In the genomic region with DNA sequence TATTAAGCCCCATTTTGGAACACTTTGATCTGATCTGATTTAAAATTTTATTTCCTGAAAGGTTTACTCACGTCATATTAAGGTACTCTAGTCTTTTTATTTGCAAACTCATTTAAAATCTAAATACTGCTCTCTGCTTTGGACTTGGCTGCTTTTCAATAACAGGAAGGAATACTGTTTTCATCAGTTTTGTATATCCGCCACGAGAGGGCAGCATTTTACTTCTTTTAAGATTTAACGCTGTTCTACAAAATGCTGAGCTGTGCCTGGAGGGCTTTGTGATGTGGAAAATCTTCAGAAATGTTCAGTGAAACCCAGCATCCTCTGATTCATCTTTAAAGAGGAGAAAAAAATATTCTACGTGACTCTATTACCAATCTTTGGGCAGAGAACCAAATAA, we compare ENCODE assay signal across 9 cellular contexts. TPM values are rescaled to one million over a fixed set of nuclear protein-coding genes. Genes with fewer than 3 reads are reported as not detected.
A peak's percentile ranks its signal among the peaks of the same experiment; 100 is the strongest.
DNase-seq lines count a peak whose midpoint lies in the region; ATAC-seq and TF ChIP-seq lines count a peak whose summit lies in the region.
"Had no signal": no experiment of that assay in that cellular context is flagged by ENCODE, and none has a peak within 500 bp of the region (broad histone marks: within the 10 kb centered on the region; RNA-seq: fewer than 3 reads in every experiment).

No MANE protein-coding gene starts in this region.

- H3K27me3 ChIP-seq in body of pancreas, result no peaks in the 10 kb centered on the region
- H3K27me3 ChIP-seq: neutrophil had no signal

- peak; percentile 57 for DNase-seq in activated CD8-positive, alpha-beta memory T cell treated with anti-CD3 and anti-CD28 coated beads for 24 hours
- no peak for DNase-seq in activated CD8-positive, alpha-beta memory T cell treated with anti-CD3 and anti-CD28 coated beads, Interleukin-2, amount 50 U/mL, for 48 hours
- peak; percentile 81 for DNase-seq in H4 (ENCODE audit: low spot score)
- DNase-seq in LNCaP clone FGC (ENCODE audit: low read depth), result peak; percentile 54
- DNase-seq in RPMI7951 (ENCODE audit: low read depth), result peak; percentile 85
- DNase-seq in body of pancreas, result peak; percentile 71 to 80 (median 76)
- DNase-seq in kidney glomerular epithelial cell (lab: John Stamatoyannopoulos, UW), result peak; percentile 79
- peak; percentile 47 for DNase-seq in stimulated activated CD8-positive, alpha-beta memory T cell treated with anti-CD3 and anti-CD28 coated beads, Interleukin-4, amount 100 ng/mL, for 48 hours

- no peak for TF ChIP-seq POLR2A in body of pancreas (IDR thresholded peaks at IDR 0.05)

- peak; percentile 90 for ATAC-seq in body of pancreas

- WGBS in body of pancreas, 2 donors, result 0 to 1% methylated on average over 5 of the region's 5 CpGs

- H3K27ac ChIP-seq in body of pancreas, result no peak overlapping the region
- H3K27ac ChIP-seq: neutrophil had no signal

- intact Hi-C loops in body of pancreas (cut with DNase I), result loop anchor here (10.0 kb wide), 1 partner anchor 302 kb away; no protein-coding TSS in a partner anchor

- H3K36me3 ChIP-seq in body of pancreas (replicated peaks in 1 of 2; ENCODE audit: insufficient read depth in 1 of 2, low read depth in 2 of 2), result no peaks in the 10 kb centered on the region
- H3K36me3 ChIP-seq: neutrophil had no signal

- no peak overlapping the region for H3K4me3 ChIP-seq in LNCaP clone FGC (ENCODE audit: low read depth, low read length)
- no peak overlapping the region for H3K4me3 ChIP-seq in body of pancreas

- no peaks in the 10 kb centered on the region for H3K9me3 ChIP-seq in body of pancreas
- H3K9me3 ChIP-seq: neutrophil had no signal

- TF ChIP-seq CTCF in LNCaP clone FGC (IDR thresholded peaks at IDR 0.05; ENCODE audit: control insufficient read depth, extremely low read depth, insufficient read depth) (peak; percentile 48), body of pancreas (IDR thresholded peaks at IDR 0.05) (peak; percentile 14 to 75 (median 48))

- H3K4me1 ChIP-seq in body of pancreas, result peaks cover 5% of the 10 kb centered on the region

RNA-seq across cellular contexts. Expression of gene SLC38A11, which starts 37.5 kb away (rescaled TPM):
- not detected in 2 replicates for total RNA-seq in H4 (2014; rRNA removed; shearing (Covaris generic))
- total RNA-seq in RPMI7951 (2014; rRNA removed; shearing (Covaris generic)), result not detected in 2 replicates
- total RNA-seq in body of pancreas, result 1 to 10 TPM; 1.6 to 2.9 TPM
